28 cellular contexts compared by ENCODE assay signal in genomic region chr13:90393408-90393807, GRCh38.
"Had no signal": no experiment of that assay in that cellular context is flagged by ENCODE, and none has a peak within 500 bp of the region (broad histone marks: within the 10 kb centered on the region; RNA-seq: fewer than 3 reads in every experiment).

No MANE protein-coding gene starts in this region.

- FAIRE-seq: urothelium cell line had no signal

- H3K27ac ChIP-seq: neural progenitor cell, ovary, parathyroid adenoma, psoas muscle, right lobe of liver, sigmoid colon, spleen, thoracic aorta, thyroid gland, tibial nerve, upper lobe of left lung, vagina had no signal

- H3K27me3 ChIP-seq: neural progenitor cell, ovary, right lobe of liver, sigmoid colon, spleen, thyroid gland, tibial nerve, upper lobe of left lung, vagina had no signal

- H3K36me3 ChIP-seq: neural progenitor cell, ovary, right lobe of liver, sigmoid colon, spleen, thoracic aorta, thyroid gland, tibial nerve, upper lobe of left lung, vagina had no signal

- DNase-seq: natural killer cell; occipital lobe; ovary; posterior cingulate gyrus; psoas muscle; right cardiac atrium; right lobe of liver; sigmoid colon; spleen; stimulated activated CD4-positive, alpha-beta T cell treated with anti-CD3 and anti-CD28 coated beads, Interleukin-12 subunit alpha, Interleukin-12 subunit beta, amount 100 ng/mL, for 4 hours; stimulated activated CD4-positive, alpha-beta T cell treated with anti-CD3 and anti-CD28 coated beads, Interleukin-1b, Interleukin-23, amount 100 ng/mL, for 48 hours; stimulated activated CD4-positive, alpha-beta T cell treated with anti-CD3 and anti-CD28 coated beads, Interleukin-4, amount 100 ng/mL, for 1 hour; stimulated activated CD4-positive, alpha-beta T cell treated with anti-CD3 and anti-CD28 coated beads, Interleukin-4, amount 100 ng/mL, for 4 hours; stimulated activated CD8-positive, alpha-beta memory T cell treated with anti-CD3 and anti-CD28 coated beads, Interleukin-4, amount 100 ng/mL, for 48 hours; stimulated activated naive CD4-positive, alpha-beta T cell; stimulated activated naive CD8-positive, alpha-beta T cell treated with anti-CD3 and anti-CD28 coated beads, Interleukin-15, amount 100 ng/mL, for 72 hours; stimulated activated naive CD8-positive, alpha-beta T cell treated with anti-CD3 and anti-CD28 coated beads, Interleukin-15, Interleukin-2, amounts not matched to agents 100 U/mL and 50 U/mL, for 24 hours; substantia nigra; thyroid gland; trophoblast cell; upper lobe of left lung had no signal

- H3K9me3 ChIP-seq: ovary, psoas muscle, thoracic aorta, thyroid gland, upper lobe of left lung, vagina had no signal

- H3K4me1 ChIP-seq: parathyroid adenoma, psoas muscle, right lobe of liver, sigmoid colon, spleen, thyroid gland, tibial nerve, upper lobe of left lung, vagina had no signal

- H3K4me3 ChIP-seq: neural progenitor cell, ovary, psoas muscle, right lobe of liver, sigmoid colon, smooth muscle cell, spleen, thoracic aorta, thyroid gland, tibial nerve, upper lobe of left lung, vagina had no signal
